ENCODE assay signal across 11 cellular contexts in genomic region chr20:36620917-36621316, GRCh38. TPM values are rescaled to one million over a fixed set of nuclear protein-coding genes. Genes with fewer than 3 reads are reported as not detected.
"Had no signal": no experiment of that assay in that cellular context is flagged by ENCODE, and none has a peak within 500 bp of the region (broad histone marks: within the 10 kb centered on the region; RNA-seq: fewer than 3 reads in every experiment).

No MANE protein-coding gene starts in this region.

- DNase-seq: activated CD4-positive, alpha-beta T cell treated with anti-CD3 and anti-CD28 coated beads, Interleukin-2, amount 50 U/mL, for 4 hours; activated gamma-delta T cell treated with Interleukin-2 at 50 U/mL for 16 hours; activated T-cell treated with anti-CD3 and anti-CD28 coated beads, Interleukin-2, amount 50 U/mL, for 48 hours; kidney; left lung; mammary epithelial cell; stimulated activated CD4-positive, alpha-beta T cell treated with anti-CD3 and anti-CD28 coated beads, Interleukin-12 subunit alpha, Interleukin-12 subunit beta, amount 100 ng/mL, for 4 hours; stimulated activated CD4-positive, alpha-beta T cell treated with anti-CD3 and anti-CD28 coated beads, Interleukin-2, amount 100 ng/mL, for 24 hours; substantia nigra; T-helper 9 cell; uterus had no signal

- ATAC-seq: left lung had no signal

RNA-seq across cellular contexts. Expression of gene SLA2, which starts 25.1 kb away (rescaled TPM):
- total RNA-seq: mammary epithelial cell had no signal
- polyA plus RNA-seq: mammary epithelial cell had no signal
